Comparison of ENCODE assay signal across 9 cellular contexts in the genomic region with DNA sequence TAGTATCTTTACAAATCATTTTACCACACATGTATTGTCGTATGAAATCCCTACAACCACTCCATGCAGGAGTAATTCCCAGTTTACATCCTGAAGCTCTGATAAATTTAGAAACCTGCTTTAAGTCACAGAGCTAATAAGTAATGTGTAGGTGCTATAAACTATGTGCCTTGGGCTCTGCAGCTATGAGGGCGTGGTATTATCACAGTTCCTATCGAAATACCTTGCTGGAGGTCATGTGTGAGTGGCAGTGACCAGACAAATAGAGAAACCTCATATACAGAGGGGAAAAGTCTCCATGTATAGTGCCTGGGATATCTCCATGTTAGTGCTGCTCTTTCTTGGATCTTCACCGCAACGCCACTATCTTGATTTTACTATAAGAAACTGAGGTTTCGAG. TPM values are rescaled to one million over a fixed set of nuclear protein-coding genes. Genes with fewer than 3 reads are reported as not detected.
DNase-seq lines count a peak whose midpoint lies in the region; ATAC-seq and TF ChIP-seq lines count a peak whose summit lies in the region.
"Had no signal": no experiment of that assay in that cellular context is flagged by ENCODE, and none has a peak within 500 bp of the region (broad histone marks: within the 10 kb centered on the region; RNA-seq: fewer than 3 reads in every experiment).

No MANE protein-coding gene starts in this region.

- WGBS in hepatocyte (ENCODE audit: low lambda C conversion rate, missing lambda C conversion rate) = 95% methylated on average over 6 of the region's 6 CpGs

- no peaks in the 10 kb centered on the region for H3K9me3 ChIP-seq in HEK293 (ENCODE audit: control insufficient read depth, insufficient read depth, low read depth, low read length)
- no peaks in the 10 kb centered on the region for H3K9me3 ChIP-seq in hepatocyte (ENCODE audit: low read depth)

- H3K4me1 ChIP-seq in HEK293 (ENCODE audit: control insufficient read depth, insufficient read depth, low read length) = 0 out of 2 replicates have a peak, but pooled peaks cover 3% of the 10 kb centered on the region
- H3K4me1 ChIP-seq in hepatocyte (ENCODE audit: insufficient read depth) = peaks cover 9% of the 10 kb centered on the region

- TF ChIP-seq CTCF in HEK293 (tag by site-specific recombination; IDR thresholded peaks at IDR 0.05) (no peak), hepatocyte (IDR thresholded peaks at IDR 0.05; ENCODE audit: poor library complexity) (no peak)

- CTCF ChIA-PET in HEK293 (lab: Yijun Ruan, JAX) = interaction anchor here (1.3 kb wide), 1 partner anchor 59 kb away, joined by 8 read pairs; no protein-coding TSS in a partner anchor
- CTCF ChIA-PET in activated CD8-positive, alpha-beta T cell treated with anti-CD3 and anti-CD28 coated beads, Interleukin-2, amount 10 ng/mL, durations not matched to agents 7 days and 5 days (lab: Charles Lee) = interaction anchor here (1.4 to 3.5 kb wide), 4 partner anchors 59 to 179 kb away, joined by 3 to 24 read pairs (median 4); a partner anchor contains a TSS

- no peaks in the 10 kb centered on the region for H3K9me3 Mint-ChIP-seq in activated CD8-positive, alpha-beta T cell treated with anti-CD3 and anti-CD28 coated beads, Interleukin-2, amount 10 ng/mL, durations not matched to agents 7 days and 5 days (ENCODE audit: insufficient read depth)
- H3K9me3 Mint-ChIP-seq in stimulated activated naive B cell treated with anti-CD40 and anti-IgM and Interleukin-4, amounts not matched to agents 10 μg/mL and 1 μg/mL and 100 μg/mL, for 72 hours = no peaks in the 10 kb centered on the region

- H3K27me3 Mint-ChIP-seq in activated CD8-positive, alpha-beta T cell treated with anti-CD3 and anti-CD28 coated beads, Interleukin-2, amount 10 ng/mL, durations not matched to agents 7 days and 5 days (ENCODE audit: low read depth) = peaks cover 5% of the 10 kb centered on the region
- peaks cover 8 to 12% of the 10 kb centered on the region in 2 donors for H3K27me3 Mint-ChIP-seq in stimulated activated naive B cell treated with anti-CD40 and anti-IgM and Interleukin-4, amounts not matched to agents 10 μg/mL and 1 μg/mL and 100 μg/mL, for 72 hours

- H3K9me2 ChIP-seq in hepatocyte (replicated peaks; ENCODE audit: insufficient read depth) = no peaks in the 10 kb centered on the region

- DNase-seq in activated CD8-positive, alpha-beta T cell treated with anti-CD3 and anti-CD28 coated beads, Interleukin-2, amount 10 ng/mL, durations not matched to agents 7 days and 5 days = no peak
- DNase-seq in hepatocyte (ENCODE audit: low spot score) (no peak), NCI-H526 (lab: John Stamatoyannopoulos, UW) (no peak), hepatic stellate cell (ENCODE audit: low spot score) (no peak), amygdala (lab: John Stamatoyannopoulos, UW) (no peak)
- no peak for DNase-seq in stimulated activated naive B cell treated with anti-CD40 and anti-IgM and Interleukin-4, amounts not matched to agents 10 μg/mL and 1 μg/mL and 100 μg/mL, for 72 hours
- DNase-seq: NCI-H510A had no signal

- H3K27ac ChIP-seq in HEK293 (ENCODE audit: extremely low read depth, low read depth, low read length) = 0 out of 2 replicates have a peak overlapping the region, but pooled peaks have one; percentile 78
- H3K27ac ChIP-seq in hepatocyte = peak overlapping the region; percentile 98

- peaks cover 37% of the 10 kb centered on the region for H3K79me2 ChIP-seq in hepatocyte

- no peaks in the 10 kb centered on the region for H3K27me3 ChIP-seq in hepatocyte

- no peak overlapping the region for H3K4me2 ChIP-seq in hepatocyte

- H4K20me1 ChIP-seq in hepatocyte (ENCODE audit: insufficient read depth, poor library complexity, severe bottlenecking) = peaks cover 20% of the 10 kb centered on the region

- H2AFZ ChIP-seq in hepatocyte = peak overlapping the region; percentile 94

- H3K4me3 ChIP-seq in HEK293 (ENCODE audit: low read depth, low read length) (no peak overlapping the region), hepatocyte (no peak overlapping the region)

- POLR2A ChIA-PET in HEK293 (lab: Yijun Ruan, JAX) = no interaction called here
- POLR2A ChIA-PET in activated CD8-positive, alpha-beta T cell treated with anti-CD3 and anti-CD28 coated beads, Interleukin-2, amount 10 ng/mL, durations not matched to agents 7 days and 5 days (lab: Charles Lee) = interaction anchor here (0.7 to 4.0 kb wide), 6 partner anchors 11 to 175 kb away, joined by 3 to 21 read pairs (median 4); a partner anchor contains a TSS

- ATAC-seq in activated CD8-positive, alpha-beta T cell treated with anti-CD3 and anti-CD28 coated beads, Interleukin-2, amount 10 ng/mL, durations not matched to agents 7 days and 5 days = no peak
- no peak for ATAC-seq in stimulated activated naive B cell treated with anti-CD40 and anti-IgM and Interleukin-4, amounts not matched to agents 10 μg/mL and 1 μg/mL and 100 μg/mL, for 72 hours (replicated peaks)
- ATAC-seq in HG02798 (IDR thresholded peaks at IDR 0.05; ENCODE audit: poor library complexity, unreplicated experiment) = no peak

- H3K36me3 ChIP-seq in HEK293 (ENCODE audit: control insufficient read depth in 2 of 2, insufficient read depth in 1 of 2, low read length in 2 of 2) (peaks cover 8 to 12% of the 10 kb centered on the region in 2 experiments; a peak in 2 of 3 replicates), hepatocyte (replicated peaks; ENCODE audit: insufficient read depth, low read depth) (no peaks in the 10 kb centered on the region)

- peak overlapping the region; percentile 98 for H3K27ac Mint-ChIP-seq in activated CD8-positive, alpha-beta T cell treated with anti-CD3 and anti-CD28 coated beads, Interleukin-2, amount 10 ng/mL, durations not matched to agents 7 days and 5 days
- peak overlapping the region; percentile 99 for H3K27ac Mint-ChIP-seq in stimulated activated naive B cell treated with anti-CD40 and anti-IgM and Interleukin-4, amounts not matched to agents 10 μg/mL and 1 μg/mL and 100 μg/mL, for 72 hours

- peaks cover 12% of the 10 kb centered on the region for H3K36me3 Mint-ChIP-seq in activated CD8-positive, alpha-beta T cell treated with anti-CD3 and anti-CD28 coated beads, Interleukin-2, amount 10 ng/mL, durations not matched to agents 7 days and 5 days (ENCODE audit: low read depth)
- peaks cover 4 to 8% of the 10 kb centered on the region in 2 donors for H3K36me3 Mint-ChIP-seq in stimulated activated naive B cell treated with anti-CD40 and anti-IgM and Interleukin-4, amounts not matched to agents 10 μg/mL and 1 μg/mL and 100 μg/mL, for 72 hours

- peaks cover 31% of the 10 kb centered on the region for H3K4me1 Mint-ChIP-seq in activated CD8-positive, alpha-beta T cell treated with anti-CD3 and anti-CD28 coated beads, Interleukin-2, amount 10 ng/mL, durations not matched to agents 7 days and 5 days (ENCODE audit: low read depth)
- peaks cover 19 to 27% of the 10 kb centered on the region in 2 donors for H3K4me1 Mint-ChIP-seq in stimulated activated naive B cell treated with anti-CD40 and anti-IgM and Interleukin-4, amounts not matched to agents 10 μg/mL and 1 μg/mL and 100 μg/mL, for 72 hours

- peak overlapping the region; percentile 95 for H3K4me3 Mint-ChIP-seq in activated CD8-positive, alpha-beta T cell treated with anti-CD3 and anti-CD28 coated beads, Interleukin-2, amount 10 ng/mL, durations not matched to agents 7 days and 5 days
- H3K4me3 Mint-ChIP-seq in stimulated activated naive B cell treated with anti-CD40 and anti-IgM and Interleukin-4, amounts not matched to agents 10 μg/mL and 1 μg/mL and 100 μg/mL, for 72 hours = peak overlapping the region; percentile 92 to 97

TF ChIP-seq in HEK293, 187 proteins besides CTCF, POLR2A, EP300 and RAD21 (continues in another document):
- no peak for TF ChIP-seq ZNF777 (tag by site-specific recombination; IDR thresholded peaks at IDR 0.05; ENCODE audit: borderline replicate concordance)
- no peak for TF ChIP-seq ZNF664 (tag by site-specific recombination; IDR thresholded peaks at IDR 0.05)
- no peak for TF ChIP-seq ZNF548 (tag by site-specific recombination; IDR thresholded peaks at IDR 0.05)
- TF ChIP-seq WT1 (tag by site-specific recombination; IDR thresholded peaks at IDR 0.05) = no peak
- TF ChIP-seq ZNF596 (tag by site-specific recombination; IDR thresholded peaks at IDR 0.05) = no peak
- no peak for TF ChIP-seq BCL11A (tag by site-specific recombination; IDR thresholded peaks at IDR 0.05; ENCODE audit: low read depth)
- TF ChIP-seq, protein P1, sequence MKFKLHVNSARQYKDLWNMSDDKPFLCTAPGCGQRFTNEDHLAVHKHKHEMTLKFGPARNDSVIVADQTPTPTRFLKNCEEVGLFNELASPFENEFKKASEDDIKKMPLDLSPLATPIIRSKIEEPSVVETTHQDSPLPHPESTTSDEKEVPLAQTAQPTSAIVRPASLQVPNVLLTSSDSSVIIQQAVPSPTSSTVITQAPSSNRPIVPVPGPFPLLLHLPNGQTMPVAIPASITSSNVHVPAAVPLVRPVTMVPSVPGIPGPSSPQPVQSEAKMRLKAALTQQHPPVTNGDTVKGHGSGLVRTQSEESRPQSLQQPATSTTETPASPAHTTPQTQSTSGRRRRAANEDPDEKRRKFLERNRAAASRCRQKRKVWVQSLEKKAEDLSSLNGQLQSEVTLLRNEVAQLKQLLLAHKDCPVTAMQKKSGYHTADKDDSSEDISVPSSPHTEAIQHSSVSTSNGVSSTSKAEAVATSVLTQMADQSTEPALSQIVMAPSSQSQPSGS (tag by site-specific recombination; IDR thresholded peaks at IDR 0.05; ENCODE audit: low read depth) = no peak
- no peak for TF ChIP-seq ZBTB17 (tag by site-specific recombination; IDR thresholded peaks at IDR 0.05)
- no peak for TF ChIP-seq ZNF701 (tag by site-specific recombination; IDR thresholded peaks at IDR 0.05)
- no peak for TF ChIP-seq ZNF433 (tag by site-specific recombination; IDR thresholded peaks at IDR 0.05; ENCODE audit: low read depth)
- no peak for TF ChIP-seq ZNF629 (tag by site-specific recombination; IDR thresholded peaks at IDR 0.05)
- no peak for TF ChIP-seq KLF10 (tag by site-specific recombination; IDR thresholded peaks at IDR 0.05)
- no peak for TF ChIP-seq ZNF169 (tag by site-specific recombination; IDR thresholded peaks at IDR 0.05)
- TF ChIP-seq ZNF10 (tag by site-specific recombination; IDR thresholded peaks at IDR 0.05) = no peak
- TF ChIP-seq SCRT1 (tag by site-specific recombination; IDR thresholded peaks at IDR 0.05; ENCODE audit: borderline replicate concordance) = no peak

RNA-seq across cellular contexts. Expression of a gene that starts 0.9 kb away (rescaled TPM):
- 10 to 100 TPM; 38.3 to 38.5 TPM for total RNA-seq in activated CD8-positive, alpha-beta T cell treated with anti-CD3 and anti-CD28 coated beads, Interleukin-2, amount 10 ng/mL, durations not matched to agents 7 days and 5 days
- total RNA-seq in hepatocyte = 26.7 and 30.8 TPM in 2 replicates
- polyA plus RNA-seq in hepatocyte = 17.9 and 21.2 TPM in 2 replicates
